18 cellular contexts compared by ENCODE assay signal in genomic region chr21:28247454-28248020, GRCh38.
"Had no signal": no experiment of that assay in that cellular context is flagged by ENCODE, and none has a peak within 500 bp of the region (broad histone marks: within the 10 kb centered on the region; RNA-seq: fewer than 3 reads in every experiment).

No MANE protein-coding gene starts in this region.

- H3K9me3 ChIP-seq: ascending aorta, tibial artery, uterus had no signal

- H3K36me3 ChIP-seq: ascending aorta, tibial artery, uterus had no signal

- H3K4me3 Mint-ChIP-seq: activated naive CD4-positive, alpha-beta T cell treated with anti-CD3 and anti-CD28 coated beads for 36 hours; activated T-helper 17 cell treated with anti-CD3 and anti-CD28 coated beads, Interleukin-2, amount 50 U/mL, for 72 hours; effector memory CD8-positive, alpha-beta T cell had no signal

- H3K27ac ChIP-seq: ascending aorta, parathyroid adenoma, skin epidermis, tibial artery, uterus had no signal

- H3K4me3 ChIP-seq: ascending aorta, lung, skin epidermis, tibial artery, uterus had no signal

- DNase-seq: activated CD4-positive, CD25-positive, alpha-beta regulatory T cell treated with anti-CD3 and anti-CD28 coated beads, Interleukin-2, amount 50 U/mL, for 72 hours; activated naive CD4-positive, alpha-beta T cell treated with anti-CD3 and anti-CD28 coated beads for 36 hours; activated T-cell treated with anti-CD3 and anti-CD28 coated beads for 4 hours; dermis blood vessel endothelial cell; effector memory CD8-positive, alpha-beta T cell; midbrain; retina; stimulated activated CD4-positive, alpha-beta T cell treated with anti-CD3 and anti-CD28 coated beads, Interleukin-4, amount 100 ng/mL, for 24 hours; stimulated activated naive CD4-positive, alpha-beta T cell; tibial artery; uterus had no signal

- H3K9me3 Mint-ChIP-seq: activated naive CD4-positive, alpha-beta T cell treated with anti-CD3 and anti-CD28 coated beads for 36 hours; activated T-helper 17 cell treated with anti-CD3 and anti-CD28 coated beads, Interleukin-2, amount 50 U/mL, for 72 hours; effector memory CD8-positive, alpha-beta T cell had no signal

- FAIRE-seq: bronchial epithelial cell, keratinocyte had no signal

- H3K4me1 ChIP-seq: ascending aorta, parathyroid adenoma, tibial artery, uterus had no signal

- H3K27me3 ChIP-seq: ascending aorta, tibial artery, uterus had no signal

- H3K4me1 Mint-ChIP-seq: activated T-helper 17 cell treated with anti-CD3 and anti-CD28 coated beads, Interleukin-2, amount 50 U/mL, for 72 hours had no signal

- ATAC-seq: activated T-helper 17 cell treated with anti-CD3 and anti-CD28 coated beads, Interleukin-2, amount 50 U/mL, for 72 hours; effector memory CD8-positive, alpha-beta T cell had no signal

- H3K27ac Mint-ChIP-seq: activated naive CD4-positive, alpha-beta T cell treated with anti-CD3 and anti-CD28 coated beads for 36 hours; activated T-helper 17 cell treated with anti-CD3 and anti-CD28 coated beads, Interleukin-2, amount 50 U/mL, for 72 hours; effector memory CD8-positive, alpha-beta T cell had no signal

- H3K27me3 Mint-ChIP-seq: activated T-helper 17 cell treated with anti-CD3 and anti-CD28 coated beads, Interleukin-2, amount 50 U/mL, for 72 hours; effector memory CD8-positive, alpha-beta T cell had no signal
